25 cellular contexts compared by ENCODE assay signal in genomic region chr11:94795799-94796580, GRCh38. TPM values are rescaled to one million over a fixed set of nuclear protein-coding genes. Genes with fewer than 3 reads are reported as not detected.
DNase-seq lines count a peak whose midpoint lies in the region; ATAC-seq, FAIRE-seq and TF ChIP-seq lines count a peak whose summit lies in the region.
"Had no signal": no experiment of that assay in that cellular context is flagged by ENCODE, and none has a peak within 500 bp of the region (broad histone marks: within the 10 kb centered on the region; RNA-seq: fewer than 3 reads in every experiment).

No MANE protein-coding gene starts in this region.

- DNase-seq in HepG2 (ENCODE audit: low spot score) (no peak), chondrocyte (ENCODE audit: low spot score) (no peak), caudate nucleus (lab: John Stamatoyannopoulos, UW) (no peak), AG08395 (ENCODE audit: low spot score) (no peak), NOMO-1 (lab: John Stamatoyannopoulos, UW; ENCODE audit: unreplicated experiment in 2 of 2) (no peak), HAP-1 (ENCODE audit: low spot score in 2 of 2) (no peak)
- DNase-seq: ACHN; activated CD4-positive, alpha-beta T cell treated with anti-CD3 and anti-CD28 coated beads, Interleukin-2, amount 50 U/mL, for 1 hour; activated naive CD4-positive, alpha-beta T cell treated with anti-CD3 and anti-CD28 coated beads, Interleukin-2, amount 50 U/mL, for 16 hours; foreskin keratinocyte; hippocampal formation; left ventricle myocardium superior; NCI-H1105; NCI-H2029 treated with DMSO at 0.1 percent for 48 hours; SJCRH30; stimulated activated CD4-positive, alpha-beta T cell treated with anti-CD3 and anti-CD28 coated beads, Interleukin-15, amount 100 ng/mL, for 24 hours had no signal

- H3K9me3 ChIP-seq in liver (ENCODE audit: control insufficient read depth in 4 of 4, low read length in 3 of 4) (no peaks in the 10 kb centered on the region), HepG2 (ENCODE audit: low read length) (no peaks in the 10 kb centered on the region), muscle layer of colon (ENCODE audit: low read length) (no peaks in the 10 kb centered on the region), HAP-1 (no peaks in the 10 kb centered on the region)
- H3K9me3 ChIP-seq: neutrophil had no signal

- WGBS in liver = 34% methylated on average over 5 of the region's 5 CpGs
- WGBS in HepG2 (ENCODE audit: low lambda C conversion rate) = 9% methylated on average over 5 of the region's 5 CpGs

- CTCF ChIA-PET in HepG2 (lab: Yijun Ruan, JAX; ENCODE audit: low intra/inter-chr PET ratio, low total read pairs) = no interaction called here

- in situ Hi-C loops in HepG2 (cut with HindIII; ENCODE audit: extremely low pct_ligation_motif_present, low pct_unique_long_range_greater_than_20kb) (no loop called here), HAP-1 (cut with MboI; ENCODE audit: low sequenced_read_pairs) (no loop called here)

- H3K27me3 ChIP-seq in liver (ENCODE audit: control insufficient read depth in 4 of 4, insufficient read depth in 4 of 4, low read length in 3 of 4) (no peaks in the 10 kb centered on the region), HepG2 (ENCODE audit: control insufficient read depth in 1 of 2, insufficient read depth in 2 of 2, low read length in 2 of 2) (0 out of 5 replicates have a peak, but pooled peaks cover 0 to 5% of the 10 kb centered on the region in 2 experiments), muscle layer of colon (ENCODE audit: control insufficient read depth in 1 of 2, insufficient read depth in 2 of 2, low read length in 2 of 2) (no peaks in the 10 kb centered on the region), HAP-1 (ENCODE audit: low read depth) (no peaks in the 10 kb centered on the region)
- H3K27me3 ChIP-seq: foreskin keratinocyte, neutrophil, SJCRH30 had no signal

- H3K9ac ChIP-seq in liver (ENCODE audit: low read depth in 1 of 2, low read length in 2 of 2) = peak overlapping the region in 1 of 2 donors; percentile 12
- H3K9ac ChIP-seq in HepG2 (ENCODE audit: insufficient read depth, low read depth, low read length) = no peak overlapping the region
- H3K9ac ChIP-seq in muscle layer of colon (ENCODE audit: low read length) = no peak overlapping the region

- H3K27ac Mint-ChIP-seq in chondrocyte (ENCODE audit: unreplicated experiment) = peak overlapping the region; percentile 99
- H3K27ac Mint-ChIP-seq: activated T-helper 1 cell treated with anti-CD3 and anti-CD28 coated beads, Interleukin-12 subunit alpha, Interleukin-12 subunit beta, Interleukin-2, Interleukin-4 antibody, amounts not matched to agents 30 ng/mL and 10 ng/mL and 1 ng/mL, durations not matched to agents 14 hours and 24 hours and 36 hours; CD14-positive monocyte; dendritic cell treated with granulocyte-macrophage colony-stimulating factor and Interleukin-4, amounts not matched to agents 40 ng/mL and 50 ng/mL, for 4 days had no signal

- no peak for FAIRE-seq in HepG2 (lab: Jason Lieb, UNC)
- FAIRE-seq: HTR-8/SVneo had no signal

- no peak overlapping the region for H3K4me2 ChIP-seq in HepG2 (ENCODE audit: low read depth, low read length)

- H3K9me3 Mint-ChIP-seq in chondrocyte (ENCODE audit: low read depth) = no peaks in the 10 kb centered on the region
- H3K9me3 Mint-ChIP-seq: activated T-helper 1 cell treated with anti-CD3 and anti-CD28 coated beads, Interleukin-12 subunit alpha, Interleukin-12 subunit beta, Interleukin-2, Interleukin-4 antibody, amounts not matched to agents 30 ng/mL and 10 ng/mL and 1 ng/mL, durations not matched to agents 14 hours and 24 hours and 36 hours; brain; dendritic cell treated with granulocyte-macrophage colony-stimulating factor and Interleukin-4, amounts not matched to agents 40 ng/mL and 50 ng/mL, for 4 days had no signal

- TF ChIP-seq CTCF in liver (IDR thresholded peaks at IDR 0.05; ENCODE audit: low read depth, low read length, missing input control) (no peak), HepG2 (CRISPR knock-in tag; IDR thresholded peaks at IDR 0.05) (no peak), chondrocyte (IDR thresholded peaks at IDR 0.05) (no peak)

- H3K79me2 ChIP-seq in HepG2 (ENCODE audit: insufficient read depth, low read length) = no peaks in the 10 kb centered on the region

- H3K27me3 Mint-ChIP-seq in chondrocyte (ENCODE audit: low read depth) = no peaks in the 10 kb centered on the region
- H3K27me3 Mint-ChIP-seq: brain; dendritic cell treated with granulocyte-macrophage colony-stimulating factor and Interleukin-4, amounts not matched to agents 40 ng/mL and 50 ng/mL, for 4 days had no signal

- H3K4me1 ChIP-seq in liver (ENCODE audit: control insufficient read depth in 4 of 4, insufficient read depth in 4 of 4, low read length in 3 of 4) = peaks cover 2 to 55% (median 38%) of the 10 kb centered on the region in 4 donors
- H3K4me1 ChIP-seq in HepG2 (ENCODE audit: insufficient read depth, low read length) = no peaks in the 10 kb centered on the region
- peaks cover 72% of the 10 kb centered on the region for H3K4me1 ChIP-seq in muscle layer of colon (ENCODE audit: insufficient read depth, low read length)
- no peaks in the 10 kb centered on the region for H3K4me1 ChIP-seq in HAP-1

- peaks cover 44% of the 10 kb centered on the region for H3K4me1 Mint-ChIP-seq in chondrocyte (ENCODE audit: low read depth)

- H2AFZ ChIP-seq in HepG2 (ENCODE audit: low read length) = no peak overlapping the region

- no peak for TF ChIP-seq POLR2A in HepG2 (IDR thresholded peaks at IDR 0.05; ENCODE audit: insufficient read depth in 1 of 2, low read depth in 2 of 2, low read length in 2 of 2)

- no TSS peak for BruUV-seq in HepG2 (replicated peaks; lab: Mats Ljungman, UMichigan)

- no peak for ATAC-seq in HepG2
- ATAC-seq: foreskin keratinocyte, left ventricle myocardium superior, PC-3 had no signal

- intact Hi-C loops in HepG2 (cut with micrococcal nuclease; ENCODE audit: unreplicated experiment) = no loop called here

- H3K27ac ChIP-seq in liver (ENCODE audit: low read depth in 1 of 2, low read length in 2 of 2) = peak overlapping the region; percentile 71 to 86
- H3K27ac ChIP-seq in HepG2 (ENCODE audit: extremely low read length, insufficient read depth, low read length) = no peak overlapping the region
- H3K27ac ChIP-seq in muscle layer of colon (ENCODE audit: low read depth, low read length) = peak overlapping the region; percentile 19
- H3K27ac ChIP-seq in caudate nucleus (ENCODE audit: low read depth, low read length) = no peak overlapping the region
- H3K27ac ChIP-seq: foreskin keratinocyte, neutrophil had no signal

- H4K20me1 ChIP-seq in HepG2 (ENCODE audit: insufficient read depth, low read length) = no peaks in the 10 kb centered on the region

- H3K36me3 ChIP-seq in liver (ENCODE audit: control insufficient read depth in 4 of 4, insufficient read depth in 3 of 4, low read depth in 1 of 4, low read length in 3 of 4) (peaks cover 0 to 5% (median 2%) of the 10 kb centered on the region in 4 donors), HepG2 (replicated peaks in 1 of 2; ENCODE audit: control insufficient read depth in 1 of 2, insufficient read depth in 2 of 2, low read length in 2 of 2) (no peaks in the 10 kb centered on the region), muscle layer of colon (ENCODE audit: insufficient read depth, low read length) (peaks cover 18% of the 10 kb centered on the region), HAP-1 (replicated peaks) (peaks cover 8% of the 10 kb centered on the region; the same call in 1 of the 2 replicates)
- H3K36me3 ChIP-seq: neutrophil had no signal

- H3K4me3 ChIP-seq in liver (ENCODE audit: low read depth in 1 of 3, low read length in 3 of 3) (peak overlapping the region; percentile 51 to 76 (median 73)), HepG2 (replicated peaks in 1 of 3; ENCODE audit: insufficient read depth in 1 of 3, low read depth in 2 of 3, low read length in 3 of 3) (no peak overlapping the region), muscle layer of colon (ENCODE audit: low read depth in 1 of 2, low read length in 2 of 2) (no peak overlapping the region), HAP-1 (no peak overlapping the region)
- H3K4me3 ChIP-seq: SJCRH30 had no signal

- no peak for TF ChIP-seq EP300 in HepG2 (IDR thresholded peaks at IDR 0.05; ENCODE audit: low read depth in 2 of 2, low read length in 2 of 2)
- no peak for TF ChIP-seq EP300 in HepG2 (CRISPR knock-in tag; IDR thresholded peaks at IDR 0.05; ENCODE audit: borderline replicate concordance)

- H3K36me3 Mint-ChIP-seq in chondrocyte (ENCODE audit: low read depth) = peaks cover 9% of the 10 kb centered on the region

- TF ChIP-seq RAD21 in liver (IDR thresholded peaks at IDR 0.05) (peak; percentile 29 to 36), HepG2 (CRISPR knock-in tag; IDR thresholded peaks at IDR 0.05) (no peak)

- H3K4me3 Mint-ChIP-seq in chondrocyte (ENCODE audit: unreplicated experiment) = peak overlapping the region; percentile 53
- H3K4me3 Mint-ChIP-seq: activated T-helper 1 cell treated with anti-CD3 and anti-CD28 coated beads, Interleukin-12 subunit alpha, Interleukin-12 subunit beta, Interleukin-2, Interleukin-4 antibody, amounts not matched to agents 30 ng/mL and 10 ng/mL and 1 ng/mL, durations not matched to agents 14 hours and 24 hours and 36 hours; CD14-positive monocyte; dendritic cell treated with granulocyte-macrophage colony-stimulating factor and Interleukin-4, amounts not matched to agents 40 ng/mL and 50 ng/mL, for 4 days had no signal

- POLR2A ChIA-PET in HepG2 (lab: Yijun Ruan, JAX) = no interaction called here

RNA-seq across cellular contexts. Expression of gene AMOTL1, which starts 27.8 kb away (rescaled TPM):
- 10 to 100 TPM in 1 of 2 donors, 1 to 10 TPM in 1; 5.5 to 29.5 TPM for total RNA-seq in liver
- polyA plus RNA-seq in liver = 1 to 10 TPM; 2.2 to 8.9 TPM
- 0.20 and 0.24 TPM in 2 replicates for total RNA-seq in HepG2 (2016; rRNA removed; fragmentation: Illumina TruSeq; extraction: Trizol)
- total RNA-seq in HepG2 (2016; cell fraction: cytosol; rRNA removed; fragmentation: Illumina TruSeq; extraction: Trizol; ENCODE audit: low read depth) = under 0.01 TPM in 2 replicates
- total RNA-seq in HepG2 (2016; cell fraction: insoluble cytoplasmic fraction; rRNA removed; fragmentation: Illumina TruSeq; extraction: Trizol) = 0.07 and 0.19 TPM in 2 replicates
- 0.03 TPM in 2 replicates for total RNA-seq in HepG2 (2016; cell fraction: membrane; rRNA removed; fragmentation: Illumina TruSeq; extraction: Trizol)
- 0.06 and 0.22 TPM in 2 replicates for total RNA-seq in HepG2 (2016; cell fraction: nucleus; rRNA removed; fragmentation: Illumina TruSeq; extraction: Trizol)
- 0.01 and 0.03 TPM in 2 replicates for polyA plus RNA-seq in HepG2 (2011; rRNA removed)
- 0.03 and 0.06 TPM in 2 replicates for polyA plus RNA-seq in HepG2 (2011; cell fraction: cytosol; rRNA removed)
- 0.05 TPM in 2 replicates for polyA plus RNA-seq in HepG2 (2011; cell fraction: nucleus; rRNA removed)
- polyA plus RNA-seq in HepG2 (2012) = 0.03 TPM in 2 replicates
- polyA plus RNA-seq in HepG2 (2016; cell fraction: cytosol; fragmentation: Illumina TruSeq; extraction: Trizol; ENCODE audit: low read depth) = not detected in 2 replicates
- polyA plus RNA-seq in HepG2 (2016; cell fraction: insoluble cytoplasmic fraction; fragmentation: Illumina TruSeq; extraction: Trizol; ENCODE audit: low read depth) = 0.04 and 0.26 TPM in 2 replicates
- polyA plus RNA-seq in HepG2 (2016; cell fraction: membrane; fragmentation: Illumina TruSeq; extraction: Trizol; ENCODE audit: low read depth) = 0.02 TPM in 2 replicates
- polyA plus RNA-seq in HepG2 (2016; cell fraction: nucleus; fragmentation: Illumina TruSeq; extraction: Trizol; ENCODE audit: insufficient read depth, low read depth) = 0.05 and 0.31 TPM in 2 replicates
- polyA minus RNA-seq in HepG2 (2011; rRNA and poly(A)+ RNA removed; ENCODE audit: low replicate concordance) = 0.10 and 17.0 TPM in 2 replicates
- 0.10 and 0.53 TPM in 2 replicates for polyA minus RNA-seq in HepG2 (2011; cell fraction: cytosol; rRNA and poly(A)+ RNA removed)
- polyA minus RNA-seq in HepG2 (2011; cell fraction: nucleus; rRNA and poly(A)+ RNA removed) = 0.12 and 0.26 TPM in 2 replicates
- 45.6 to 70.2 TPM (median 47.2 TPM) in 3 replicates for total RNA-seq in chondrocyte

Comparison
In these comparisons a context has a peak if more than half of its experiments do, and no peak if none do; other contexts are left out.
1. H3K27ac ChIP-seq: peak in liver (2 of 2) and muscle layer of colon (single experiment); none in HepG2 (single experiment) and caudate nucleus (single experiment).
2. H3K4me3 ChIP-seq: peak in liver (3 of 3); none in HepG2 (0 of 3), muscle layer of colon (0 of 2) and HAP-1 (single experiment).
3. RNA of gene AMOTL1, which starts 27.8 kb away (total RNA-seq): 45.6 to 70.2 TPM in chondrocyte and 5.5 to 29.5 TPM in liver; under 0.01 to 0.24 TPM in HepG2; every median in the first group is over 4 times any median in the second.